Comparison of ENCODE assay signal across 8 cellular contexts in genomic region chr16:3501783-3502400, GRCh38. TPM values are rescaled to one million over a fixed set of nuclear protein-coding genes. Genes with fewer than 3 reads are reported as not detected.
A peak's percentile ranks its signal among the peaks of the same experiment; 100 is the strongest.
DNase-seq lines count a peak whose midpoint lies in the region; ATAC-seq, FAIRE-seq and TF ChIP-seq lines count a peak whose summit lies in the region.

No MANE protein-coding gene starts in this region.

- no peak for ATAC-seq in GM18519 (IDR thresholded peaks at IDR 0.05; ENCODE audit: low FRiP score, unreplicated experiment)

- intact Hi-C loops in Caco-2 (cut with micrococcal nuclease; ENCODE audit: unreplicated experiment): no loop called here

- no peaks in the 10 kb centered on the region for H3K9me3 Mint-ChIP-seq in Caco-2 (ENCODE audit: unreplicated experiment)

- H3K9me3 ChIP-seq in Caco-2: no peaks in the 10 kb centered on the region
- H3K9me3 ChIP-seq in MM.1S (replicated peaks; ENCODE audit: insufficient read depth, low read length): no peaks in the 10 kb centered on the region
- no peaks in the 10 kb centered on the region for H3K9me3 ChIP-seq in effector memory CD4-positive, alpha-beta T cell (ENCODE audit: control insufficient read depth, low read length)
- H3K9me3 ChIP-seq in neuronal stem cell (replicated peaks in 1 of 2; ENCODE audit: control insufficient read depth in 2 of 2, insufficient read depth in 1 of 2, low read depth in 1 of 2, low read length in 2 of 2): no peaks in the 10 kb centered on the region
- no peaks in the 10 kb centered on the region for H3K9me3 ChIP-seq in small intestine (ENCODE audit: control insufficient read depth, low read depth)

- no peak overlapping the region for H3K4ac ChIP-seq in neuronal stem cell (ENCODE audit: low read length)

- CTCF ChIA-PET in Caco-2 (lab: Charles Lee): interaction anchor here (1.0 to 1.2 kb wide), 2 partner anchors 11 to 218 kb away, joined by 3 read pairs; partner anchors contain the start of gene ZNF263

- H3K9ac ChIP-seq in MM.1S (ENCODE audit: low read length) (no peak overlapping the region), neuronal stem cell (ENCODE audit: low read depth, low read length, poor library complexity) (peak overlapping the region; percentile 1)

- TF ChIP-seq CTCF in Caco-2 (IDR thresholded peaks at IDR 0.05; ENCODE audit: insufficient read depth in 1 of 2, low read depth in 1 of 2, low read length in 1 of 2, severe bottlenecking in 1 of 2, unreplicated experiment in 1 of 2): no peak
- TF ChIP-seq CTCF in MM.1S (IDR thresholded peaks at IDR 0.05; ENCODE audit: low read length): no peak

- H2BK12ac ChIP-seq in neuronal stem cell (ENCODE audit: low read length): no peak overlapping the region

- no peak overlapping the region for H4K8ac ChIP-seq in neuronal stem cell (ENCODE audit: low read depth, low read length)

- no peaks in the 10 kb centered on the region for H3K4me1 Mint-ChIP-seq in Caco-2 (ENCODE audit: low read depth, unreplicated experiment)

- H3K79me2 ChIP-seq in MM.1S (ENCODE audit: low read length): peaks cover 5% of the 10 kb centered on the region

- H3K27me3 Mint-ChIP-seq in Caco-2 (ENCODE audit: insufficient read depth, unreplicated experiment): no peaks in the 10 kb centered on the region

- no peak for DNase-seq in Caco-2
- DNase-seq in MM.1S: no peak
- no peak for DNase-seq in effector memory CD4-positive, alpha-beta T cell
- DNase-seq in neuronal stem cell (ENCODE audit: low spot score): no peak
- no peak for DNase-seq in OCI-M1 (lab: John Stamatoyannopoulos, UW)
- no peak for DNase-seq in small intestine
- DNase-seq in kidney glomerular epithelial cell (lab: John Stamatoyannopoulos, UW): no peak

- no peaks in the 10 kb centered on the region for H3K36me3 ChIP-seq in Caco-2 (ENCODE audit: control insufficient read depth, insufficient read depth, low read length)
- H3K36me3 ChIP-seq in MM.1S (replicated peaks; ENCODE audit: insufficient read depth, low read length): no peaks in the 10 kb centered on the region
- H3K36me3 ChIP-seq in effector memory CD4-positive, alpha-beta T cell (ENCODE audit: control insufficient read depth, insufficient read depth, low read length): no peaks in the 10 kb centered on the region
- H3K36me3 ChIP-seq in neuronal stem cell (replicated peaks in 1 of 2; ENCODE audit: control insufficient read depth in 2 of 2, insufficient read depth in 2 of 2, low read length in 2 of 2): peaks cover 2 to 24% of the 10 kb centered on the region in 2 donors
- H3K36me3 ChIP-seq in small intestine (ENCODE audit: control insufficient read depth in 2 of 2, insufficient read depth in 2 of 2, low read length in 2 of 2): peaks cover 0 to 2% of the 10 kb centered on the region in 2 donors

- no peak overlapping the region for H3K14ac ChIP-seq in neuronal stem cell (ENCODE audit: low read length)

- no peaks in the 10 kb centered on the region for H3K9me2 ChIP-seq in MM.1S (replicated peaks; ENCODE audit: insufficient read depth, low read length)

- H3K23ac ChIP-seq in neuronal stem cell (ENCODE audit: low read depth, low read length, poor library complexity): no peak overlapping the region

- H2BK5ac ChIP-seq in neuronal stem cell (ENCODE audit: low read length): no peak overlapping the region

- H3K4me3 Mint-ChIP-seq in Caco-2 (ENCODE audit: unreplicated experiment): peak overlapping the region; percentile 77

- H3K4me3 ChIP-seq in Caco-2 (ENCODE audit: low read depth, low read length) (peak overlapping the region; percentile 58), MM.1S (ENCODE audit: low read length) (0 out of 2 replicates have a peak overlapping the region, but pooled peaks have one; percentile 77), neuronal stem cell (ENCODE audit: low read length in 2 of 2) (peak overlapping the region; percentile 82 to 87), small intestine (ENCODE audit: low read depth in 1 of 2, low read length in 2 of 2) (peak overlapping the region in 1 of 2 donors; percentile 81)
- peak overlapping the region; percentile 65 for H3K4me3 ChIP-seq in effector memory CD4-positive, alpha-beta T cell (ENCODE audit: insufficient read depth, low read depth, low read length, poor library complexity, severe bottlenecking)

- H3F3A ChIP-seq in MM.1S (ENCODE audit: insufficient read depth, low read length): peaks cover 30% of the 10 kb centered on the region

- no TSS peak for BruUV-seq in Caco-2 (replicated peaks; lab: Mats Ljungman, UMichigan)

- H3K27ac Mint-ChIP-seq in Caco-2 (ENCODE audit: unreplicated experiment): no peak overlapping the region

- H4K20me1 ChIP-seq in MM.1S (ENCODE audit: insufficient read depth, low read length): no peaks in the 10 kb centered on the region

- no peak overlapping the region for H4K91ac ChIP-seq in neuronal stem cell (ENCODE audit: low read depth, low read length, poor library complexity)

- H2BK15ac ChIP-seq in neuronal stem cell (ENCODE audit: low read length): no peak overlapping the region

- H3K27me3 ChIP-seq in Caco-2 (replicated peaks; ENCODE audit: control insufficient read depth, insufficient read depth, low read length) (no peaks in the 10 kb centered on the region), MM.1S (replicated peaks; ENCODE audit: insufficient read depth, low read length) (no peaks in the 10 kb centered on the region), neuronal stem cell (ENCODE audit: control insufficient read depth in 3 of 3, insufficient read depth in 3 of 3, low read depth in 1 of 3, low read length in 3 of 3) (no peaks in the 10 kb centered on the region), small intestine (ENCODE audit: control insufficient read depth in 2 of 2, insufficient read depth in 2 of 2, low read length in 2 of 2) (no peaks in the 10 kb centered on the region)
- H3K27me3 ChIP-seq in effector memory CD4-positive, alpha-beta T cell (replicated peaks; ENCODE audit: control insufficient read depth, insufficient read depth, low read length, poor library complexity, severe bottlenecking): no peaks in the 10 kb centered on the region

- H3K4me2 ChIP-seq in MM.1S (ENCODE audit: low read depth, low read length) (no peak overlapping the region; the same call in 1 of the 2 replicates), neuronal stem cell (ENCODE audit: insufficient read depth, low read length, poor library complexity, severe bottlenecking) (peak overlapping the region; percentile 54)

- H3K36me3 Mint-ChIP-seq in Caco-2 (ENCODE audit: insufficient read depth, unreplicated experiment): no peaks in the 10 kb centered on the region

- no CpG with 5 or more reads among the region's 22 CpGs for WGBS in neuronal stem cell (ENCODE audit: extremely low coverage in 2 of 2, insufficient read length in 2 of 2, insufficient replicate concordance in 1 of 2), 2 donors
- 76 to 86% (median 84%) methylated on average over 22 of the region's 22 CpGs for WGBS in small intestine, 3 donors

- no peaks in the 10 kb centered on the region for H3K79me1 ChIP-seq in neuronal stem cell (ENCODE audit: low read depth, low read length)

- H3K4me1 ChIP-seq in Caco-2 (no peaks in the 10 kb centered on the region), MM.1S (ENCODE audit: low read length) (peaks cover 17% of the 10 kb centered on the region), neuronal stem cell (ENCODE audit: control insufficient read depth in 2 of 2, insufficient read depth in 1 of 2, low read depth in 1 of 2, low read length in 2 of 2) (peaks cover 0 to 4% of the 10 kb centered on the region in 2 donors), small intestine (ENCODE audit: control insufficient read depth in 2 of 2, insufficient read depth in 1 of 2, low read depth in 1 of 2, low read length in 1 of 2) (peaks cover 2% of the 10 kb centered on the region in 2 donors)
- H3K4me1 ChIP-seq in effector memory CD4-positive, alpha-beta T cell (ENCODE audit: control insufficient read depth, insufficient read depth, low read length, poor library complexity, severe bottlenecking): peaks cover 27% of the 10 kb centered on the region

- no peak overlapping the region for H2AK5ac ChIP-seq in neuronal stem cell (ENCODE audit: low read depth, low read length)

- no peak overlapping the region for H3K18ac ChIP-seq in neuronal stem cell (ENCODE audit: low read length)

- H2BK120ac ChIP-seq in neuronal stem cell (ENCODE audit: low read depth, low read length): no peak overlapping the region

- no peak overlapping the region; the same call in 1 of the 2 replicates for H3K27ac ChIP-seq in MM.1S (ENCODE audit: low read length)
- H3K27ac ChIP-seq in effector memory CD4-positive, alpha-beta T cell (ENCODE audit: insufficient read depth, low read length, poor library complexity, severe bottlenecking): no peak overlapping the region
- H3K27ac ChIP-seq in neuronal stem cell (replicated peaks; ENCODE audit: low read length): no peak overlapping the region
- no peak overlapping the region for H3K27ac ChIP-seq in small intestine (ENCODE audit: low read depth in 1 of 2, low read length in 1 of 2)

- no peak overlapping the region for H2AFZ ChIP-seq in MM.1S (ENCODE audit: low read length)
- H2AFZ ChIP-seq in neuronal stem cell (ENCODE audit: low read length): peak overlapping the region; percentile 93

- POLR2A ChIA-PET in Caco-2 (lab: Charles Lee): no interaction called here

- no peak for FAIRE-seq in small intestine (lab: Jason Lieb, UNC)

RNA-seq across cellular contexts. Expression of gene CLUAP1, which starts 1.1 kb away (rescaled TPM):
- 11.8 and 20.2 TPM in 2 replicates for total RNA-seq in Caco-2 (2022)
- polyA plus RNA-seq in neuronal stem cell (2013, experiment 1 of 2): 16.0 TPM
- polyA plus RNA-seq in neuronal stem cell (2013, experiment 2 of 2): 15.9 TPM
- polyA plus RNA-seq in small intestine: 10 to 100 TPM in 1 of 3 donors, 1 to 10 TPM in 2; 3.6 to 10.6 (median 4.6) TPM

RNA-seq across cellular contexts. Expression of gene C16orf90, which starts 6.6 kb away (rescaled TPM):
- total RNA-seq in Caco-2 (2022): not detected in 2 replicates
- polyA plus RNA-seq in neuronal stem cell (2013, experiment 1 of 2): not detected
- polyA plus RNA-seq in neuronal stem cell (2013, experiment 2 of 2): not detected
- not detected for polyA plus RNA-seq in small intestine

RNA-seq across cellular contexts. Expression of gene NAA60, which starts 58.4 kb away (rescaled TPM):
- total RNA-seq in Caco-2 (2022): 84.9 and 92.8 TPM in 2 replicates
- polyA plus RNA-seq in neuronal stem cell (2013, experiment 1 of 2): 60.5 TPM
- 63.6 TPM for polyA plus RNA-seq in neuronal stem cell (2013, experiment 2 of 2)
- polyA plus RNA-seq in small intestine: 100 to 1,000 TPM in 1 of 3 donors, 10 to 100 TPM in 2; 51.2 to 102 (median 69.2) TPM

RNA-seq across cellular contexts. Expression of gene ZNF597, which starts 58.6 kb away (rescaled TPM):
- 3.7 and 3.8 TPM in 2 replicates for total RNA-seq in Caco-2 (2022)
- polyA plus RNA-seq in neuronal stem cell (2013, experiment 1 of 2): 0.88 TPM
- polyA plus RNA-seq in neuronal stem cell (2013, experiment 2 of 2): 0.89 TPM
- polyA plus RNA-seq in small intestine: under 1 TPM; 0.45 to 0.95 (median 0.81) TPM
